In genomic region chr13:98413796-98414195, GRCh38 we compare ENCODE assay signal across 14 cellular contexts.
"Had no signal": no experiment of that assay in that cellular context is flagged by ENCODE, and none has a peak within 500 bp of the region (broad histone marks: within the 10 kb centered on the region; RNA-seq: fewer than 3 reads in every experiment).

No MANE protein-coding gene starts in this region.

- H3K36me3 ChIP-seq: thoracic aorta had no signal

- H3K36me3 Mint-ChIP-seq: activated CD8-positive, alpha-beta memory T cell treated with anti-CD3 and anti-CD28 coated beads, Interleukin-2, amount 10 ng/mL, durations not matched to agents 7 days and 5 days; activated naive CD8-positive, alpha-beta T cell treated with anti-CD3 and anti-CD28 coated beads for 36 hours had no signal

- H3K4me3 Mint-ChIP-seq: activated CD4-positive, alpha-beta T cell treated with anti-CD3 and anti-CD28 coated beads, Interleukin-2, amount 10 ng/mL, durations not matched to agents 7 days and 5 days; activated CD8-positive, alpha-beta memory T cell treated with anti-CD3 and anti-CD28 coated beads, Interleukin-2, amount 10 ng/mL, durations not matched to agents 7 days and 5 days; activated naive CD8-positive, alpha-beta T cell treated with anti-CD3 and anti-CD28 coated beads for 36 hours; activated T-cell treated with anti-CD3 and anti-CD28 coated beads, Interleukin-2, amount 50 U/mL, for 24 hours; nephron progenitor cell had no signal

- H3K27ac ChIP-seq: brain microvascular endothelial cell, thoracic aorta had no signal

- ATAC-seq: activated CD8-positive, alpha-beta memory T cell treated with anti-CD3 and anti-CD28 coated beads, Interleukin-2, amount 10 ng/mL, durations not matched to agents 7 days and 5 days; left ventricle myocardium superior had no signal

- DNase-seq: activated CD4-positive, alpha-beta T cell treated with anti-CD3 and anti-CD28 coated beads, Interleukin-2, amount 10 ng/mL, durations not matched to agents 7 days and 5 days; activated CD8-positive, alpha-beta memory T cell treated with anti-CD3 and anti-CD28 coated beads, Interleukin-2, amount 10 ng/mL, durations not matched to agents 7 days and 5 days; activated effector memory CD4-positive, alpha-beta T cell treated with anti-CD3 and anti-CD28 coated beads, Interleukin-2, amount 50 U/mL, for 16 hours; activated naive CD8-positive, alpha-beta T cell treated with anti-CD3 and anti-CD28 coated beads for 36 hours; activated T-cell treated with anti-CD3 and anti-CD28 coated beads, Interleukin-2, amount 50 U/mL, for 24 hours; brain microvascular endothelial cell; hippocampal formation; left ventricle myocardium superior; mesenchymal stem cell; nephron progenitor cell; stimulated activated CD4-positive, alpha-beta T cell treated with anti-CD3 and anti-CD28 coated beads, Interleukin-4, amount 100 ng/mL, for 24 hours; stomach; T1000 had no signal

- H3K27me3 ChIP-seq: brain microvascular endothelial cell, stomach had no signal

- H3K9me3 ChIP-seq: stomach, thoracic aorta had no signal

- H3K4me3 ChIP-seq: stomach, thoracic aorta had no signal

- H3K9me3 Mint-ChIP-seq: activated CD4-positive, alpha-beta T cell treated with anti-CD3 and anti-CD28 coated beads, Interleukin-2, amount 10 ng/mL, durations not matched to agents 7 days and 5 days; activated T-cell treated with anti-CD3 and anti-CD28 coated beads, Interleukin-2, amount 50 U/mL, for 24 hours had no signal

- H3K27ac Mint-ChIP-seq: activated CD4-positive, alpha-beta T cell treated with anti-CD3 and anti-CD28 coated beads, Interleukin-2, amount 10 ng/mL, durations not matched to agents 7 days and 5 days; activated CD8-positive, alpha-beta memory T cell treated with anti-CD3 and anti-CD28 coated beads, Interleukin-2, amount 10 ng/mL, durations not matched to agents 7 days and 5 days; activated naive CD8-positive, alpha-beta T cell treated with anti-CD3 and anti-CD28 coated beads for 36 hours; activated T-cell treated with anti-CD3 and anti-CD28 coated beads, Interleukin-2, amount 50 U/mL, for 24 hours had no signal
